33 cellular contexts compared by ENCODE assay signal in the genomic region with DNA sequence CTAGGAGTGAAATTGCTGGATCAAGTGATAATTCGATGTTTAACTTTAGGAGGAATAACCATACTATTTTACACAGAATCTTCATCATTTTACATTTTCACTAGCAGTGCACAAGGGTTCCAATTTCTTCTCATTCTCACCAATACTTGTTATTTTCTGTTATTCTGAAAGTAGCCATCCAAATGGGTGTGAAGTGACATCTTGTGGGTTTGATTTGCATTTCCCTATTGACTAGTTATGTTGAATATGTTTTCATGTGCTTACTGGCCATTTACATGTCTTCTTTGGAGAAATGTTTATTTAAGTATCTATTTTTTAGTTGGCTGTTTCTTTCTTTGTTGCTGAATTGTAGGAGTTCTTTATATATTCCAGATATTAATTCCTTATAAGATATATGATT.
"Had no signal": no experiment of that assay in that cellular context is flagged by ENCODE, and none has a peak within 500 bp of the region (broad histone marks: within the 10 kb centered on the region; RNA-seq: fewer than 3 reads in every experiment).

No MANE protein-coding gene starts in this region.

- H3K4me3 ChIP-seq: adrenal gland, cardiac muscle cell, colonic mucosa had no signal

- DNase-seq: activated B cell treated with CpG ODN at 0.5 μM for 24 hours; activated CD4-positive, alpha-beta memory T cell treated with anti-CD3 and anti-CD28 coated beads for 36 hours; activated CD4-positive, alpha-beta T cell treated with anti-CD3 and anti-CD28 coated beads for 4 hours; activated CD4-positive, alpha-beta T cell treated with anti-CD3 and anti-CD28 coated beads, Interleukin-2, amount 10 ng/mL, durations not matched to agents 24 days and 14 days; activated CD4-positive, alpha-beta T cell treated with anti-CD3 and anti-CD28 coated beads, Interleukin-2, amount 50 U/mL, for 1 hour; activated CD4-positive, alpha-beta T cell treated with anti-CD3 and anti-CD28 coated beads, Interleukin-2, amount 50 U/mL, for 4 hours; activated CD4-positive, CD25-positive, alpha-beta regulatory T cell treated with anti-CD3 and anti-CD28 coated beads, Interleukin-2, amount 50 U/mL, for 72 hours; activated CD8-positive, alpha-beta memory T cell treated with anti-CD3 and anti-CD28 coated beads, Interleukin-2, amount 50 U/mL, for 4 hours; activated CD8-positive, alpha-beta T cell treated with anti-CD3 and anti-CD28 coated beads for 36 hours; activated effector memory CD4-positive, alpha-beta T cell treated with anti-CD3 and anti-CD28 coated beads, Interleukin-2, amount 50 U/mL, for 16 hours; activated gamma-delta T cell treated with Interleukin-2 at 50 U/mL for 16 hours; activated naive CD4-positive, alpha-beta T cell; activated naive CD4-positive, alpha-beta T cell treated with anti-CD3 and anti-CD28 coated beads for 36 hours; activated naive CD4-positive, alpha-beta T cell treated with anti-CD3 and anti-CD28 coated beads, Interleukin-2, amount 50 U/mL, for 16 hours; activated naive CD8-positive, alpha-beta T cell treated with anti-CD3 and anti-CD28 coated beads for 36 hours; activated T-cell treated with anti-CD3 and anti-CD28 coated beads for 4 hours; activated T-cell treated with anti-CD3 and anti-CD28 coated beads, Interleukin-2, amount 50 U/mL, for 1 hour; activated T-cell treated with anti-CD3 and anti-CD28 coated beads, Interleukin-2, amount 50 U/mL, for 4 hours; activated T-cell treated with anti-CD3 and anti-CD28 coated beads, Interleukin-2, amount 50 U/mL, for 72 hours; adrenal gland; amniotic stem cell; aorta; caudate nucleus; cerebellar nuclear complex; colonic mucosa; T-helper 2 cell; T-helper 9 cell had no signal

- ATAC-seq: activated CD8-positive, alpha-beta T cell treated with anti-CD3 and anti-CD28 coated beads for 36 hours; activated naive CD4-positive, alpha-beta T cell treated with anti-CD3 and anti-CD28 coated beads, Interleukin-2, amount 50 U/mL, for 72 hours; activated T-cell treated with anti-CD3 and anti-CD28 coated beads, Interleukin-2, amount 50 U/mL, for 4 hours; activated T-cell treated with anti-CD3 and anti-CD28 coated beads, Interleukin-2, amount 50 U/mL, for 72 hours; activated T-helper 17 cell treated with anti-CD3 and anti-CD28 coated beads, Interleukin-2, amount 50 U/mL, for 72 hours had no signal

- FAIRE-seq: bronchial epithelial cell, TTC549 had no signal

- H3K4me1 ChIP-seq: colonic mucosa had no signal

- H3K27me3 ChIP-seq: adrenal gland, cardiac muscle cell, colonic mucosa had no signal

- H3K9me3 ChIP-seq: adrenal gland, colonic mucosa had no signal

- H3K27ac ChIP-seq: adrenal gland, cardiac muscle cell, colonic mucosa, VCaP had no signal

- H3K36me3 ChIP-seq: adrenal gland, cardiac muscle cell, colonic mucosa had no signal
